Comparison of ENCODE assay signal across 11 cellular contexts in genomic region chr3:111762535-111762934, GRCh38.
A peak's percentile ranks its signal among the peaks of the same experiment; 100 is the strongest.
DNase-seq lines count a peak whose midpoint lies in the region; ATAC-seq and TF ChIP-seq lines count a peak whose summit lies in the region.
"Had no signal": no experiment of that assay in that cellular context is flagged by ENCODE, and none has a peak within 500 bp of the region (broad histone marks: within the 10 kb centered on the region; RNA-seq: fewer than 3 reads in every experiment).

No MANE protein-coding gene starts in this region.

- ATAC-seq in lower lobe of right lung (peak in 1 of 2 donors; percentile 32), HG03520 (IDR thresholded peaks at IDR 0.05; ENCODE audit: unreplicated experiment) (no peak)

- no peaks in the 10 kb centered on the region for H3K36me3 ChIP-seq in lower lobe of right lung

- DNase-seq in RPMI7951 (ENCODE audit: low read depth): peak; percentile 59
- no peak for DNase-seq in dorsolateral prefrontal cortex
- no peak for DNase-seq in lower lobe of right lung
- no peak for DNase-seq in endothelial cell (ENCODE audit: low spot score)
- DNase-seq in NCI-H1092 treated with DMSO at 0.1 percent for 48 hours (lab: John Stamatoyannopoulos, UW): no peak
- no peak for DNase-seq in kidney tubule cell (ENCODE audit: low spot score)
- DNase-seq: CD8-positive, alpha-beta memory T cell; NCI-H774; SW 1271 had no signal

- H3K9me3 ChIP-seq in lower lobe of right lung: no peaks in the 10 kb centered on the region

- H3K27me3 ChIP-seq in dorsolateral prefrontal cortex: peaks cover 0 to 5% (median 0%) of the 10 kb centered on the region in 45 donors
- no peaks in the 10 kb centered on the region for H3K27me3 ChIP-seq in lower lobe of right lung (ENCODE audit: low read depth)

- H3K4me3 ChIP-seq in dorsolateral prefrontal cortex: no peak overlapping the region
- no peak overlapping the region for H3K4me3 ChIP-seq in lower lobe of right lung

- H3K27me3 Mint-ChIP-seq in endothelial cell (ENCODE audit: unreplicated experiment): no peaks in the 10 kb centered on the region
- H3K27me3 Mint-ChIP-seq: CD8-positive, alpha-beta memory T cell had no signal

- H3K27ac Mint-ChIP-seq in endothelial cell (ENCODE audit: unreplicated experiment): no peak overlapping the region
- H3K27ac Mint-ChIP-seq: CD8-positive, alpha-beta memory T cell had no signal

- H3K36me3 Mint-ChIP-seq in endothelial cell (ENCODE audit: low read depth, unreplicated experiment): no peaks in the 10 kb centered on the region
- H3K36me3 Mint-ChIP-seq: CD8-positive, alpha-beta memory T cell had no signal

- no peaks in the 10 kb centered on the region for H3K9me3 Mint-ChIP-seq in endothelial cell (ENCODE audit: unreplicated experiment)
- H3K9me3 Mint-ChIP-seq: CD8-positive, alpha-beta memory T cell had no signal

- H3K4me1 Mint-ChIP-seq in endothelial cell (ENCODE audit: unreplicated experiment): no peaks in the 10 kb centered on the region
- H3K4me1 Mint-ChIP-seq: CD8-positive, alpha-beta memory T cell had no signal

- intact Hi-C loops in dorsolateral prefrontal cortex (cut with DNase I): no loop called here
- intact Hi-C loops in lower lobe of right lung (cut with DNase I): no loop called here

- no peak for TF ChIP-seq CTCF in dorsolateral prefrontal cortex (IDR thresholded peaks at IDR 0.05 in 54 of 56, conservative IDR thresholded peaks at IDR 0.05 in 2 of 56; ENCODE audit: low read depth in 1 of 56, partially characterized antibody in 56 of 56)
- no peak for TF ChIP-seq CTCF in lower lobe of right lung (IDR thresholded peaks at IDR 0.05)
- no peak for TF ChIP-seq CTCF in endothelial cell (IDR thresholded peaks at IDR 0.05; ENCODE audit: unreplicated experiment)

- H3K4me1 ChIP-seq in lower lobe of right lung: peaks cover 17% of the 10 kb centered on the region

- H3K27ac ChIP-seq in dorsolateral prefrontal cortex (peak overlapping the region in 48 of 59 donors; percentile 4 to 86 (median 58)), lower lobe of right lung (peak overlapping the region; percentile 39), temporal lobe (ENCODE audit: low read depth, low read length) (peak overlapping the region; percentile 13)

- H3K4me3 Mint-ChIP-seq in endothelial cell (ENCODE audit: unreplicated experiment): no peak overlapping the region
- H3K4me3 Mint-ChIP-seq: CD8-positive, alpha-beta memory T cell had no signal
